In the genomic region with DNA sequence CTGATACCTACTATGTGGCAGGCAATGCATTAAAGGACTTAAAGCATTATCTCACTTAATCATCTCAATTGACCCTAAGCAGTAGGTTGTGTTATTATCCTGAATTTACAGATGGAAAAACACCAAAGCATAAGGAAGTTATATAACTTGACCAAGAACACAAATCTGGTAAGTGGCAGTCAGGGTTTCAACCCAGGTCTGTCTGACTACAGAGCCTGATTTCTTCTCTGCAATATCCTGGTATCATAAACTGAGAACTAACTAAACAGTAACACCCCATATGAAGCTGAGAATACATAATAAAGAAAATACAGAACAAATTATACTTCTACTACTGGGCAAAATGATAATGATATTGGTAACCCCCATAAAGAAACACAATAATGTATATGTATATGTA, we compare ENCODE assay signal across 8 cellular contexts.
"Had no signal": no experiment of that assay in that cellular context is flagged by ENCODE, and none has a peak within 500 bp of the region (broad histone marks: within the 10 kb centered on the region; RNA-seq: fewer than 3 reads in every experiment).

No MANE protein-coding gene starts in this region.

- FAIRE-seq: pancreas had no signal

- DNase-seq: activated CD4-positive, alpha-beta T cell treated with anti-CD3 and anti-CD28 coated beads, Interleukin-2, amount 50 U/mL, for 4 hours; activated CD4-positive, CD25-positive, alpha-beta regulatory T cell treated with anti-CD3 and anti-CD28 coated beads, Interleukin-2, amount 50 U/mL, for 72 hours; activated effector memory CD4-positive, alpha-beta T cell treated with Interleukin-2 at 50 U/mL for 16 hours; activated T-cell treated with anti-CD3 and anti-CD28 coated beads, Interleukin-2, amount 50 U/mL, for 24 hours; effector memory CD8-positive, alpha-beta T cell; left ventricle myocardium superior; pancreas had no signal

- H3K27ac ChIP-seq: pancreas had no signal

- H3K4me3 ChIP-seq: pancreas, tibial nerve had no signal

- H3K36me3 ChIP-seq: pancreas, tibial nerve had no signal

- H3K27me3 ChIP-seq: pancreas, tibial nerve had no signal

- H3K9me3 ChIP-seq: pancreas, tibial nerve had no signal

- ATAC-seq: effector memory CD8-positive, alpha-beta T cell; pancreas had no signal
